17 cellular contexts compared by ENCODE assay signal in genomic region chr1:6244401-6245054, GRCh38. TPM values are rescaled to one million over a fixed set of nuclear protein-coding genes. Genes with fewer than 3 reads are reported as not detected.
A peak's percentile ranks its signal among the peaks of the same experiment; 100 is the strongest.
DNase-seq lines count a peak whose midpoint lies in the region; ATAC-seq and TF ChIP-seq lines count a peak whose summit lies in the region.
"Had no signal": no experiment of that assay in that cellular context is flagged by ENCODE, and none has a peak within 500 bp of the region (broad histone marks: within the 10 kb centered on the region; RNA-seq: fewer than 3 reads in every experiment).

No MANE protein-coding gene starts in this region.

- H3K27me3 Mint-ChIP-seq in H9 (ENCODE audit: low read depth), result peaks cover 32% of the 10 kb centered on the region
- peaks cover 24% of the 10 kb centered on the region for H3K27me3 Mint-ChIP-seq in activated T-helper 17 cell treated with anti-CD3 and anti-CD28 coated beads, Interleukin-2, amount 50 U/mL, for 72 hours

- WGBS in H9 (ENCODE audit: extremely low coverage, insufficient read length, low lambda C conversion rate), result no CpG with 5 or more reads among the region's 24 CpGs

- H2BK12ac ChIP-seq in H9 (ENCODE audit: insufficient read length, low read depth, low read length), result no peak overlapping the region

- no peak overlapping the region for H3K14ac ChIP-seq in H9 (ENCODE audit: insufficient read depth, low read length)

- no peaks in the 10 kb centered on the region for H3K36me3 Mint-ChIP-seq in H9 (ENCODE audit: insufficient read depth in 1 of 3, low read depth in 3 of 3)
- peaks cover 6% of the 10 kb centered on the region for H3K36me3 Mint-ChIP-seq in activated T-helper 17 cell treated with anti-CD3 and anti-CD28 coated beads, Interleukin-2, amount 50 U/mL, for 72 hours (ENCODE audit: low read depth)
- H3K36me3 Mint-ChIP-seq: natural killer cell had no signal

- no peak overlapping the region for H2AK5ac ChIP-seq in H9 (ENCODE audit: insufficient read length, low read length)

- peaks cover 25% of the 10 kb centered on the region for H3K23me2 ChIP-seq in H9 (ENCODE audit: insufficient read length, low read depth, low read length, poor library complexity, severe bottlenecking)

- H2BK120ac ChIP-seq in H9 (ENCODE audit: low read depth, low read length, poor library complexity, severe bottlenecking), result no peak overlapping the region

- no peaks in the 10 kb centered on the region for H3K9me3 ChIP-seq in H9 (ENCODE audit: control insufficient read depth, low read depth, low read length)
- H3K9me3 ChIP-seq: esophagus squamous epithelium, psoas muscle, uterus had no signal

- H3K4me1 ChIP-seq in H9 (ENCODE audit: insufficient read depth, low read length), result peaks cover 2% of the 10 kb centered on the region; the same call in 1 of the 2 replicates

- no peak overlapping the region for H4K5ac ChIP-seq in H9 (ENCODE audit: insufficient read length, low read depth, low read length)

- H3K27me3 ChIP-seq in H9 (ENCODE audit: insufficient read depth, low read length), result peaks cover 5% of the 10 kb centered on the region; the same call in 1 of the 2 replicates

- H3K27ac Mint-ChIP-seq in H9, result peak overlapping the region in 2 of 3 experiments; percentile 20 to 57; a peak in 3 of 7 replicates
- no peak overlapping the region for H3K27ac Mint-ChIP-seq in activated T-helper 17 cell treated with anti-CD3 and anti-CD28 coated beads, Interleukin-2, amount 50 U/mL, for 72 hours
- H3K27ac Mint-ChIP-seq: natural killer cell had no signal

- no peak overlapping the region for H3K23ac ChIP-seq in H9 (ENCODE audit: insufficient read length, low read depth, low read length)

- H3K9me3 Mint-ChIP-seq in H9, result no peaks in the 10 kb centered on the region
- H3K9me3 Mint-ChIP-seq in activated T-helper 17 cell treated with anti-CD3 and anti-CD28 coated beads, Interleukin-2, amount 50 U/mL, for 72 hours, result no peaks in the 10 kb centered on the region
- H3K9me3 Mint-ChIP-seq: natural killer cell had no signal

- H3K79me2 ChIP-seq in H9 (ENCODE audit: insufficient read depth, low read length), result no peaks in the 10 kb centered on the region

- H3K4me1 Mint-ChIP-seq in H9, result peaks cover 41 to 42% of the 10 kb centered on the region in 2 experiments
- peaks cover 9% of the 10 kb centered on the region for H3K4me1 Mint-ChIP-seq in activated T-helper 17 cell treated with anti-CD3 and anti-CD28 coated beads, Interleukin-2, amount 50 U/mL, for 72 hours

- DNase-seq in COR-L47 (lab: John Stamatoyannopoulos, UW) (peak; percentile 52), H9 (peak; percentile 55), islet precursor cell (peak; percentile 46), RPMI8226 (no peak), SHP77 treated with DMSO at 0.1 percent for 48 hours (lab: John Stamatoyannopoulos, UW) (no peak), NCI-H2081 treated with DMSO at 0.1 percent for 48 hours (lab: John Stamatoyannopoulos, UW) (no peak)
- DNase-seq: esophagus squamous epithelium had no signal

- no peaks in the 10 kb centered on the region for H4K20me1 ChIP-seq in H9 (ENCODE audit: control insufficient read depth, insufficient read depth, insufficient read length)

- no peak overlapping the region for H2BK20ac ChIP-seq in H9 (ENCODE audit: low read depth, low read length, poor library complexity, severe bottlenecking)

- no peak overlapping the region for H2AFZ ChIP-seq in H9 (ENCODE audit: low read length)

- no peak overlapping the region for H3K9ac ChIP-seq in H9 (ENCODE audit: extremely low read depth, insufficient read length, low read length)

- no peak overlapping the region for H3K56ac ChIP-seq in H9 (ENCODE audit: insufficient read length, low read depth, low read length)

- no peak overlapping the region for H4K8ac ChIP-seq in H9 (replicated peaks; ENCODE audit: insufficient read length, low read depth, low read length)

- no peak overlapping the region for H3K18ac ChIP-seq in H9 (ENCODE audit: insufficient read length, low read depth, low read length)

- no peak overlapping the region for H3K4ac ChIP-seq in H9 (ENCODE audit: low read depth, low read length)

- no peak for TF ChIP-seq CTCF in H9 (conservative IDR thresholded peaks at IDR 0.05)

- H3K4me2 ChIP-seq in H9 (ENCODE audit: insufficient read depth, insufficient read length, low read length), result peak overlapping the region; percentile 79

- no peak overlapping the region for H3T11ph ChIP-seq in H9 (ENCODE audit: low read length)

- no peaks in the 10 kb centered on the region for H3K79me1 ChIP-seq in H9 (ENCODE audit: insufficient read depth, low read depth, low read length, poor library complexity, severe bottlenecking)

- H4K91ac ChIP-seq in H9 (ENCODE audit: insufficient read length, low read depth, low read length), result no peak overlapping the region

- H2BK5ac ChIP-seq in H9 (ENCODE audit: insufficient read length, low read length), result no peak overlapping the region

- H2BK15ac ChIP-seq in H9 (ENCODE audit: low read depth, low read length), result no peak overlapping the region

- peak overlapping the region; percentile 83 to 89 for H3K4me3 Mint-ChIP-seq in H9
- peak overlapping the region; percentile 9 for H3K4me3 Mint-ChIP-seq in activated T-helper 17 cell treated with anti-CD3 and anti-CD28 coated beads, Interleukin-2, amount 50 U/mL, for 72 hours
- H3K4me3 Mint-ChIP-seq: natural killer cell had no signal

- H3K27ac ChIP-seq in H9 (ENCODE audit: insufficient read length, low read depth, low read length), result no peak overlapping the region
- H3K27ac ChIP-seq: esophagus squamous epithelium, psoas muscle, uterus had no signal

- ATAC-seq in activated T-helper 17 cell treated with anti-CD3 and anti-CD28 coated beads, Interleukin-2, amount 50 U/mL, for 72 hours (replicated peaks), result no peak

RNA-seq across cellular contexts. Expression of gene HES3, which starts 0.5 kb away (rescaled TPM):
- total RNA-seq in H9 (2021), result 89.9 and 93.4 TPM in 2 replicates
- not detected for total RNA-seq in activated T-helper 17 cell treated with anti-CD3 and anti-CD28 coated beads, Interleukin-2, amount 50 U/mL, for 72 hours
- total RNA-seq: cardiac septum; esophagus squamous epithelium; M059J; natural killer cell; NCI-H460; psoas muscle; Right ventricle myocardium superior; subcutaneous adipose tissue; T-helper 2 cell treated with Interferon-gamma antibody and Interleukin-4, amounts not matched to agents 100 ng/mL and 5 ng/mL, for 36 hours; uterus had no signal

RNA-seq across cellular contexts. Expression of gene ICMT, which starts 8.8 kb away (rescaled TPM):
- total RNA-seq in H9 (2021), result 107 and 114 TPM in 2 replicates
- total RNA-seq in activated T-helper 17 cell treated with anti-CD3 and anti-CD28 coated beads, Interleukin-2, amount 50 U/mL, for 72 hours, result 10 to 100 TPM; 26.7 to 62.4 TPM

RNA-seq across cellular contexts. Expression of gene GPR153, which starts 16.4 kb away (rescaled TPM):
- 8.9 and 9.6 TPM in 2 replicates for total RNA-seq in H9 (2021)
- total RNA-seq in activated T-helper 17 cell treated with anti-CD3 and anti-CD28 coated beads, Interleukin-2, amount 50 U/mL, for 72 hours, result under 1 TPM; 0.39 to 0.40 TPM

RNA-seq across cellular contexts. Expression of gene RNF207, which starts 38.6 kb away (rescaled TPM):
- total RNA-seq in H9 (2021), result 4.9 and 7.1 TPM in 2 replicates
- 10 to 100 TPM; 20.1 to 21.9 TPM for total RNA-seq in activated T-helper 17 cell treated with anti-CD3 and anti-CD28 coated beads, Interleukin-2, amount 50 U/mL, for 72 hours

RNA-seq across cellular contexts. Expression of gene RPL22, which starts 45.1 kb away (rescaled TPM):
- 547 and 582 TPM in 2 replicates for total RNA-seq in H9 (2021)
- total RNA-seq in activated T-helper 17 cell treated with anti-CD3 and anti-CD28 coated beads, Interleukin-2, amount 50 U/mL, for 72 hours, result 100 to 1,000 TPM; 437 to 506 TPM

Comparison
In these comparisons a context has a peak if more than half of its experiments do, and no peak if none do; other contexts are left out.
1. DNase-seq: peak in COR-L47 (single experiment), H9 (single experiment) and islet precursor cell (single experiment); none in RPMI8226 (single experiment), SHP77 treated with DMSO at 0.1 percent for 48 hours (single experiment) and NCI-H2081 treated with DMSO at 0.1 percent for 48 hours (single experiment).
2. RNA of gene HES3, which starts 0.5 kb away (total RNA-seq): 89.9 to 93.4 TPM in H9; not detected in activated T-helper 17 cell treated with anti-CD3 and anti-CD28 coated beads, Interleukin-2, amount 50 U/mL, for 72 hours; every median in the first group is over 10 times any median in the second.